Comparison of ENCODE assay signal across 17 cellular contexts in the genomic region with DNA sequence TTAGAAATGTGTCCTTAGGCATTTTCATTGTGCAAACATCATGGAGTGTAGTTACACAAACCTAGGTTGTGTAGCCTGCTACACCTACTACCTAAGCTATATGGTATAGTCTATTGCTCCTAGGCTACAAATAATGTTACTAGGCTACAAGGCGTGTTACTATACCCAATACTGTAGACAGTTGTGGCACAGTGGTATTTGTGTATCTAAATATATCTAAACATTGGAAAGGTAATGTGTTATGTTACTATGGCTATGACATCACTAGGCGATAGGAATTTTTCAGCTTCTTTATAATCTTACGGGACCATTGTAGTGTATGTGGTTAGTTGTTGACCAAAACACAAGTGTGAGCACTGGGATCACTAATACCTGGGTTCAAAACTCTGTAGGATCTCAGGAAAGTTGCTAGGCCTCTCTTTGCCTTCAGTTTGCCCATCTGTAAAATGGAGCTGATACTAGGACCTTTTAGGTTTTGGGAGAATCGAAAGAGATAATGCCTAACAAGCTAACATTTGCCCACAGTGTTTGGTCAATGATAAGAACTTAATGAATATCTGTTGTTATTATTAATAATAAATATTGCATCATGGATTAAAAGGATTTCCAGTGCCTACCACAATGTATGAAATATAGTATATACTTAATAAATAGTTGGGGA. TPM values are rescaled to one million over a fixed set of nuclear protein-coding genes. Genes with fewer than 3 reads are reported as not detected.
DNase-seq lines count a peak whose midpoint lies in the region; ATAC-seq, FAIRE-seq and TF ChIP-seq lines count a peak whose summit lies in the region.
"Had no signal": no experiment of that assay in that cellular context is flagged by ENCODE, and none has a peak within 500 bp of the region (broad histone marks: within the 10 kb centered on the region; RNA-seq: fewer than 3 reads in every experiment).

No MANE protein-coding gene starts in this region.

- H3K36me3 Mint-ChIP-seq in activated T-helper 1 cell treated with anti-CD3 and anti-CD28 coated beads, Interleukin-12 subunit alpha, Interleukin-12 subunit beta, Interleukin-2, Interleukin-4 antibody, amounts not matched to agents 30 ng/mL and 10 ng/mL and 1 ng/mL, durations not matched to agents 14 hours and 24 hours and 36 hours (ENCODE audit: low read depth) = peaks cover 2% of the 10 kb centered on the region
- H3K36me3 Mint-ChIP-seq: stimulated activated naive B cell treated with anti-CD40 and anti-IgM and Interleukin-4, amounts not matched to agents 10 μg/mL and 1 μg/mL and 100 μg/mL, for 72 hours; WTC11 had no signal

- peak; percentile 62 for FAIRE-seq in keratinocyte (lab: Jason Lieb, UNC)

- H3F3A ChIP-seq in GM23248 (ENCODE audit: insufficient read depth) = peaks cover 24% of the 10 kb centered on the region

- H3K79me2 ChIP-seq in GM23248 (ENCODE audit: insufficient read depth) = peaks cover 73% of the 10 kb centered on the region
- H3K79me2 ChIP-seq in keratinocyte (ENCODE audit: control insufficient read depth, insufficient read depth, low read length) = peaks cover 38% of the 10 kb centered on the region

- intact Hi-C loops in activated T-helper 1 cell treated with anti-CD3 and anti-CD28 coated beads, Interleukin-12 subunit alpha, Interleukin-12 subunit beta, Interleukin-2, Interleukin-4 antibody, amounts not matched to agents 30 ng/mL and 10 ng/mL and 1 ng/mL, durations not matched to agents 14 hours and 24 hours and 36 hours (cut with micrococcal nuclease) = no loop called here

- no peaks in the 10 kb centered on the region for H3K9me3 ChIP-seq in GM23248 (ENCODE audit: low read depth)
- H3K9me3 ChIP-seq in keratinocyte (ENCODE audit: control insufficient read depth, low read depth, low read length) = no peaks in the 10 kb centered on the region
- no peaks in the 10 kb centered on the region for H3K9me3 ChIP-seq in subcutaneous abdominal adipose tissue (ENCODE audit: control insufficient read depth in 5 of 5, low read length in 5 of 5)

- no peak overlapping the region for H2AFZ ChIP-seq in GM23248
- no peak overlapping the region for H2AFZ ChIP-seq in keratinocyte (ENCODE audit: control insufficient read depth, low read length)

- H3K9me1 ChIP-seq in keratinocyte (ENCODE audit: control insufficient read depth, extremely low read depth, insufficient read depth, low read length) = no peaks in the 10 kb centered on the region

- H3K27me3 ChIP-seq in GM23248 (replicated peaks; ENCODE audit: insufficient read depth) (no peaks in the 10 kb centered on the region), keratinocyte (ENCODE audit: control insufficient read depth, extremely low read depth, insufficient read depth, low read length) (peaks cover 23% of the 10 kb centered on the region), subcutaneous abdominal adipose tissue (ENCODE audit: control insufficient read depth in 5 of 5, insufficient read depth in 4 of 5, low read length in 5 of 5) (peaks cover 0 to 16% (median 13%) of the 10 kb centered on the region in 5 donors)

- H3K4me1 Mint-ChIP-seq in activated T-helper 1 cell treated with anti-CD3 and anti-CD28 coated beads, Interleukin-12 subunit alpha, Interleukin-12 subunit beta, Interleukin-2, Interleukin-4 antibody, amounts not matched to agents 30 ng/mL and 10 ng/mL and 1 ng/mL, durations not matched to agents 14 hours and 24 hours and 36 hours (ENCODE audit: low read depth) = peaks cover 9% of the 10 kb centered on the region

- H3K4me3 ChIP-seq in GM23248 = peak overlapping the region; percentile 84
- peak overlapping the region; percentile 75 for H3K4me3 ChIP-seq in astrocyte of the spinal cord (ENCODE audit: low read depth, low read length)
- peak overlapping the region in 1 of 3 experiments; percentile 83 for H3K4me3 ChIP-seq in keratinocyte (ENCODE audit: control insufficient read depth in 2 of 3, extremely low read depth in 1 of 3, insufficient read depth in 2 of 3, low read depth in 1 of 3, low read length in 3 of 3)
- peak overlapping the region in 4 of 5 donors; percentile 12 to 78 (median 58) for H3K4me3 ChIP-seq in subcutaneous abdominal adipose tissue (ENCODE audit: low read depth in 1 of 5, low read length in 5 of 5)
- H3K4me3 ChIP-seq: SK-N-MC had no signal

- no peaks in the 10 kb centered on the region for H3K9me2 ChIP-seq in GM23248 (ENCODE audit: insufficient read depth)

- DNase-seq in GM23248 (peak; percentile 13), astrocyte of the spinal cord (ENCODE audit: low read depth, low spot score) (peak; percentile 29), keratinocyte (ENCODE audit: low read depth, low spot score) (no peak)
- no peak for DNase-seq in activated T-helper 1 cell treated with anti-CD3 and anti-CD28 coated beads, Interleukin-12 subunit alpha, Interleukin-12 subunit beta, Interleukin-2, Interleukin-4 antibody, amounts not matched to agents 30 ng/mL and 10 ng/mL and 1 ng/mL, durations not matched to agents 14 hours and 24 hours and 36 hours (ENCODE audit: low spot score)
- DNase-seq: immature natural killer cell; MV-4-11; naive B cell; NCI-H226; stimulated activated CD4-positive, alpha-beta T cell treated with anti-CD3 and anti-CD28 coated beads, Interleukin-4, amount 100 ng/mL, for 24 hours; stimulated activated naive B cell treated with anti-CD40 and anti-IgM and Interleukin-4, amounts not matched to agents 10 μg/mL and 1 μg/mL and 100 μg/mL, for 72 hours had no signal

- no peak overlapping the region for H3K4me3 Mint-ChIP-seq in activated T-helper 1 cell treated with anti-CD3 and anti-CD28 coated beads, Interleukin-12 subunit alpha, Interleukin-12 subunit beta, Interleukin-2, Interleukin-4 antibody, amounts not matched to agents 30 ng/mL and 10 ng/mL and 1 ng/mL, durations not matched to agents 14 hours and 24 hours and 36 hours
- H3K4me3 Mint-ChIP-seq: activated naive CD8-positive, alpha-beta T cell; immature natural killer cell; stimulated activated naive B cell treated with anti-CD40 and anti-IgM and Interleukin-4, amounts not matched to agents 10 μg/mL and 1 μg/mL and 100 μg/mL, for 72 hours; WTC11 had no signal

- in situ Hi-C loops in GM23248 (cut with MboI) (loop anchor here (25.0 kb wide), 1 partner anchor 672 kb away; the partner anchor contains the start of gene PHYHIPL), astrocyte of the spinal cord (cut with HindIII; ENCODE audit: low sequenced_read_pairs) (no loop called here)

- TF ChIP-seq CTCF in astrocyte of the spinal cord (IDR thresholded peaks at IDR 0.05; ENCODE audit: low read depth, low read length) (no peak), keratinocyte (optimal IDR thresholded peaks at IDR 0.05 in 1 of 3, IDR thresholded peaks at IDR 0.05 in 1 of 3, conservative IDR thresholded peaks at IDR 0.05 in 1 of 3; ENCODE audit: extremely low read depth in 1 of 3, insufficient read depth in 2 of 3, low read length in 3 of 3) (no peak)

- H3K9ac ChIP-seq in GM23248 (peak overlapping the region; percentile 85), keratinocyte (ENCODE audit: control insufficient read depth, extremely low read depth, insufficient read depth, low read length) (no peak overlapping the region), subcutaneous abdominal adipose tissue (ENCODE audit: low read length in 5 of 5) (no peak overlapping the region)

- no peaks in the 10 kb centered on the region for H3K9me3 Mint-ChIP-seq in activated T-helper 1 cell treated with anti-CD3 and anti-CD28 coated beads, Interleukin-12 subunit alpha, Interleukin-12 subunit beta, Interleukin-2, Interleukin-4 antibody, amounts not matched to agents 30 ng/mL and 10 ng/mL and 1 ng/mL, durations not matched to agents 14 hours and 24 hours and 36 hours
- H3K9me3 Mint-ChIP-seq: naive B cell; stimulated activated naive B cell treated with anti-CD40 and anti-IgM and Interleukin-4, amounts not matched to agents 10 μg/mL and 1 μg/mL and 100 μg/mL, for 72 hours; WTC11 had no signal

- H4K20me1 ChIP-seq in GM23248 (ENCODE audit: insufficient read depth) = no peaks in the 10 kb centered on the region
- no peaks in the 10 kb centered on the region for H4K20me1 ChIP-seq in keratinocyte (ENCODE audit: control insufficient read depth, extremely low read depth, insufficient read depth, low read length)

- H3K27ac ChIP-seq in GM23248 (peak overlapping the region; percentile 81), keratinocyte (ENCODE audit: control insufficient read depth, insufficient read depth, low read length) (no peak overlapping the region), subcutaneous abdominal adipose tissue (ENCODE audit: low read depth, low read length) (no peak overlapping the region)
- H3K27ac ChIP-seq: SK-N-MC had no signal

- dilution Hi-C loops in keratinocyte (cut with MboI; ENCODE audit: extremely low pct_ligation_motif_present, low sequenced_read_pairs) = no loop called here

- peaks cover 33% of the 10 kb centered on the region for H3K27me3 Mint-ChIP-seq in activated T-helper 1 cell treated with anti-CD3 and anti-CD28 coated beads, Interleukin-12 subunit alpha, Interleukin-12 subunit beta, Interleukin-2, Interleukin-4 antibody, amounts not matched to agents 30 ng/mL and 10 ng/mL and 1 ng/mL, durations not matched to agents 14 hours and 24 hours and 36 hours (ENCODE audit: insufficient read depth)

- no peaks in the 10 kb centered on the region for H3K36me3 ChIP-seq in GM23248 (ENCODE audit: low read depth)
- no peaks in the 10 kb centered on the region for H3K36me3 ChIP-seq in keratinocyte (ENCODE audit: control insufficient read depth in 2 of 2, extremely low read depth in 1 of 2, insufficient read depth in 2 of 2, low read length in 2 of 2)
- H3K36me3 ChIP-seq in subcutaneous abdominal adipose tissue (ENCODE audit: control insufficient read depth in 5 of 5, insufficient read depth in 5 of 5, low read length in 5 of 5) = no peaks in the 10 kb centered on the region

- peak overlapping the region; percentile 81 for H3K4me2 ChIP-seq in GM23248 (ENCODE audit: unreplicated experiment)
- H3K4me2 ChIP-seq in keratinocyte (ENCODE audit: control insufficient read depth, extremely low read depth, insufficient read depth, low read depth, low read length) = peak overlapping the region; percentile 37

- H3K27ac Mint-ChIP-seq in activated T-helper 1 cell treated with anti-CD3 and anti-CD28 coated beads, Interleukin-12 subunit alpha, Interleukin-12 subunit beta, Interleukin-2, Interleukin-4 antibody, amounts not matched to agents 30 ng/mL and 10 ng/mL and 1 ng/mL, durations not matched to agents 14 hours and 24 hours and 36 hours = no peak overlapping the region
- H3K27ac Mint-ChIP-seq: activated naive CD8-positive, alpha-beta T cell; immature natural killer cell; naive B cell; stimulated activated naive B cell treated with anti-CD40 and anti-IgM and Interleukin-4, amounts not matched to agents 10 μg/mL and 1 μg/mL and 100 μg/mL, for 72 hours; WTC11 had no signal

- H3K4me1 ChIP-seq in GM23248 (ENCODE audit: insufficient read depth) (peaks cover 57% of the 10 kb centered on the region), keratinocyte (ENCODE audit: control insufficient read depth, extremely low read depth, insufficient read depth, low read length) (peaks cover 13% of the 10 kb centered on the region), subcutaneous abdominal adipose tissue (ENCODE audit: control insufficient read depth in 5 of 5, insufficient read depth in 5 of 5, low read length in 5 of 5) (peaks cover 0 to 26% (median 20%) of the 10 kb centered on the region in 5 donors)

- WGBS in GM23248 (ENCODE audit: low coverage in 1 of 2, low lambda C conversion rate in 2 of 2, missing lambda C conversion rate in 2 of 2), 2 experiments = 90 to 92% methylated on average over 4 of the region's 4 CpGs

- ATAC-seq in GM21526 (IDR thresholded peaks at IDR 0.05; ENCODE audit: low FRiP score, unreplicated experiment) = no peak
- ATAC-seq in HG02610 (IDR thresholded peaks at IDR 0.05; ENCODE audit: unreplicated experiment) = no peak
- ATAC-seq: stimulated activated naive B cell treated with anti-CD40 and anti-IgM and Interleukin-4, amounts not matched to agents 10 μg/mL and 1 μg/mL and 100 μg/mL, for 72 hours; WTC11 had no signal

RNA-seq across cellular contexts. Expression of gene BICC1, which starts 2.8 kb away (rescaled TPM):
- 80.5 and 86.8 TPM in 2 replicates for total RNA-seq in GM23248 (2014; rRNA removed; shearing (Covaris generic))
- polyA plus RNA-seq in GM23248 (2016; fragmentation: Nextera tagmentation; extraction: Ambion mirVana) (95.8 and 97.0 TPM in 2 replicates), keratinocyte (3.1 to 4.2 TPM (median 3.8 TPM) in 3 replicates)
- 1.0 TPM for polyA plus RNA-seq in keratinocyte (2011; ENCODE audit: low read depth)
- 3.5 and 4.4 TPM in 2 replicates for polyA plus RNA-seq in keratinocyte (2011; cell fraction: cytosol; rRNA removed)
- 7.9 TPM in 2 replicates for polyA plus RNA-seq in keratinocyte (2011; cell fraction: nucleus; rRNA removed)
- polyA plus RNA-seq in keratinocyte (2012; ENCODE audit: low replicate concordance) = 1.6 and 5.8 TPM in 2 replicates
- 14.7 to 27.4 TPM (median 19.1 TPM) in 3 replicates for polyA minus RNA-seq in keratinocyte
- 10.2 TPM for polyA minus RNA-seq in keratinocyte (2011; cell fraction: cytosol; rRNA and poly(A)+ RNA removed)
- 16.2 and 37.1 TPM in 2 replicates for polyA minus RNA-seq in keratinocyte (2011; cell fraction: nucleus; rRNA and poly(A)+ RNA removed)
- 0.03 TPM in 1 of 2 replicates, not detected in the other for total RNA-seq in activated T-helper 1 cell treated with anti-CD3 and anti-CD28 coated beads, Interleukin-12 subunit alpha, Interleukin-12 subunit beta, Interleukin-2, Interleukin-4 antibody, amounts not matched to agents 30 ng/mL and 10 ng/mL and 1 ng/mL, durations not matched to agents 14 hours and 24 hours and 36 hours
- total RNA-seq: HT-29 had no signal

Comparison
In these comparisons a context has a peak if more than half of its experiments do, and no peak if none do; other contexts are left out.
1. DNase-seq: peak in GM23248 (single experiment) and astrocyte of the spinal cord (single experiment); none in keratinocyte (single experiment) and activated T-helper 1 cell treated with anti-CD3 and anti-CD28 coated beads, Interleukin-12 subunit alpha, Interleukin-12 subunit beta, Interleukin-2, Interleukin-4 antibody, amounts not matched to agents 30 ng/mL and 10 ng/mL and 1 ng/mL, durations not matched to agents 14 hours and 24 hours and 36 hours (single experiment).
2. RNA of gene BICC1, which starts 2.8 kb away (total RNA-seq): 80.5 to 86.8 TPM in GM23248; 0.03 TPM in activated T-helper 1 cell treated with anti-CD3 and anti-CD28 coated beads, Interleukin-12 subunit alpha, Interleukin-12 subunit beta, Interleukin-2, Interleukin-4 antibody, amounts not matched to agents 30 ng/mL and 10 ng/mL and 1 ng/mL, durations not matched to agents 14 hours and 24 hours and 36 hours; every median in the first group is over 10 times any median in the second.